Comparison of ENCODE assay signal across 33 cellular contexts in the genomic region with DNA sequence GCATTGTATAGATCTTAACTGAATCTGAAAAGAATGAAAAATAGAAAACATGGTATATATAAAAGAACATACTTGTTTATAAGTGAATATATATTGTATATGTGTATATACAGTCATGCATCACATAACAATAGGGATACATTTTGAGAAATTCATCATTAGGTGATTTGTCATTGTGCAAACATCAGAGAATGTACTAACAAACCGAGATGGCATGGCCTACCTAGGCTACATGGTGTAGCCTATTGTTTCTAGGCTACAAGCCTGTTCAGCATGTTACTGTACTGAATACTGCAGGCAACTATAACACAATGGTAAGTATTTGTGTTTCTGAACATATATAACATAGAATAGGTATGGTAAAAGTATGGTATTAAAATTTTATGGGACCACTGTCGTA.
A peak's percentile ranks its signal among the peaks of the same experiment; 100 is the strongest.
DNase-seq lines count a peak whose midpoint lies in the region; ATAC-seq, FAIRE-seq and TF ChIP-seq lines count a peak whose summit lies in the region.
"Had no signal": no experiment of that assay in that cellular context is flagged by ENCODE, and none has a peak within 500 bp of the region (broad histone marks: within the 10 kb centered on the region; RNA-seq: fewer than 3 reads in every experiment).

No MANE protein-coding gene starts in this region.

- CTCF ChIA-PET in PC-3 (lab: Charles Lee) = no interaction called here

- no peak overlapping the region for H2AFZ ChIP-seq in PC-3 (ENCODE audit: low read length)

- H3K36me3 ChIP-seq in PC-3 (ENCODE audit: low read depth, low read length) = no peaks in the 10 kb centered on the region
- H3K36me3 ChIP-seq: BE2C; BLaER1; BLaER1 treated with 17β-estradiol and CSF1 and Interleukin-3, amounts not matched to agents 10 nM and 100 nM had no signal

- BruUV-seq in PC-3 (replicated peaks; lab: Mats Ljungman, UMichigan) = no TSS peak

- no peaks in the 10 kb centered on the region for H4K20me1 ChIP-seq in PC-3 (ENCODE audit: low read length)
- H4K20me1 ChIP-seq: BLaER1 had no signal

- intact Hi-C loops in PC-3 (cut with micrococcal nuclease) = no loop called here

- no peaks in the 10 kb centered on the region for H3K27me3 ChIP-seq in PC-3 (ENCODE audit: low read length)
- H3K27me3 ChIP-seq: BE2C; BLaER1; BLaER1 treated with 17β-estradiol and CSF1 and Interleukin-3, amounts not matched to agents 10 nM and 100 nM had no signal

- H3K9ac ChIP-seq in PC-3 (ENCODE audit: low read length) = no peak overlapping the region
- H3K9ac ChIP-seq: BLaER1; BLaER1 treated with 17β-estradiol and CSF1 and Interleukin-3, amounts not matched to agents 10 nM and 100 nM had no signal

- no peaks in the 10 kb centered on the region for H3K79me2 ChIP-seq in PC-3 (ENCODE audit: low read length)

- peak; percentile 5 for FAIRE-seq in colon (lab: Jason Lieb, UNC)
- FAIRE-seq: A204.1, D721Med had no signal

- DNase-seq in PC-3 = peak; percentile 81
- no peak for DNase-seq in cerebellar nuclear complex (lab: John Stamatoyannopoulos, UW)
- no peak for DNase-seq in substantia nigra (lab: John Stamatoyannopoulos, UW)
- DNase-seq: 8988T; ACHN; AML-193; BE2C; C1 segment of cervical spinal cord; Caco-2; Calu3; CD4-positive, alpha-beta memory T cell; CD4-positive, alpha-beta T cell; CD4-positive, CD25-positive, alpha-beta regulatory T cell; CD8-positive, alpha-beta memory T cell; CD8-positive, alpha-beta T cell; COR-L47; DMS 273 treated with DMSO at 0.1 percent for 48 hours; DMS153; DMS53; DMS79; DMS79 treated with DMSO at 0.1 percent for 48 hours; DND-41; EL had no signal

- no peaks in the 10 kb centered on the region for H3K9me3 ChIP-seq in PC-3 (ENCODE audit: low read length)
- H3K9me3 ChIP-seq: A549; BE2C; BLaER1; BLaER1 treated with 17β-estradiol and CSF1 and Interleukin-3, amounts not matched to agents 10 nM and 100 nM; Caco-2 had no signal

- no peak overlapping the region for H3K27ac ChIP-seq in PC-3 (ENCODE audit: low read length)
- H3K27ac ChIP-seq in substantia nigra (ENCODE audit: low read depth, low read length, poor library complexity, severe bottlenecking) = no peak overlapping the region
- H3K27ac ChIP-seq: 22Rv1; A549; BLaER1; BLaER1 treated with 17β-estradiol and CSF1 and Interleukin-3, amounts not matched to agents 10 nM and 100 nM; C4-2B had no signal

- TF ChIP-seq CTCF in PC-3 (conservative IDR thresholded peaks at IDR 0.05; ENCODE audit: low read depth, low read length) = no peak

- H3K9me2 ChIP-seq in PC-3 (replicated peaks; ENCODE audit: low read length) = no peaks in the 10 kb centered on the region

- ATAC-seq in PC-3 (peak; percentile 98), esophagus mucosa (peak; percentile 38), HG02970 (IDR thresholded peaks at IDR 0.05; ENCODE audit: low FRiP score, unreplicated experiment) (no peak)
- ATAC-seq: A549; CD8-positive, alpha-beta T cell had no signal

- H3K4me2 ChIP-seq in PC-3 (ENCODE audit: low read length) = no peak overlapping the region
- H3K4me2 ChIP-seq: A549; BLaER1; BLaER1 treated with 17β-estradiol and CSF1 and Interleukin-3, amounts not matched to agents 10 nM and 100 nM had no signal

- H3F3A ChIP-seq in PC-3 (ENCODE audit: low read length, unreplicated experiment) = no peaks in the 10 kb centered on the region

- peaks cover 13% of the 10 kb centered on the region for H3K4me1 ChIP-seq in PC-3 (ENCODE audit: insufficient read depth, low read length)
- H3K4me1 ChIP-seq: A549, BLaER1, Caco-2 had no signal

- no peak overlapping the region for H3K4me3 ChIP-seq in PC-3 (ENCODE audit: low read length)
- H3K4me3 ChIP-seq: A549; BLaER1; BLaER1 treated with 17β-estradiol and CSF1 and Interleukin-3, amounts not matched to agents 10 nM and 100 nM had no signal

- POLR2A ChIA-PET in PC-3 (lab: Charles Lee; ENCODE audit: unreplicated experiment) = no interaction called here
